ENCODE assay signal across 17 cellular contexts in genomic region chr17:35073991-35074627, GRCh38. TPM values are rescaled to one million over a fixed set of nuclear protein-coding genes. Genes with fewer than 3 reads are reported as not detected.
DNase-seq lines count a peak whose midpoint lies in the region; ATAC-seq lines count a peak whose summit lies in the region.
"Had no signal": no experiment of that assay in that cellular context is flagged by ENCODE, and none has a peak within 500 bp of the region (broad histone marks: within the 10 kb centered on the region; RNA-seq: fewer than 3 reads in every experiment).

No MANE protein-coding gene starts in this region.

- peak overlapping the region; percentile 31 for H3K4me3 Mint-ChIP-seq in activated CD8-positive, alpha-beta memory T cell treated with anti-CD3 and anti-CD28 coated beads, Interleukin-2, amount 10 ng/mL, durations not matched to agents 7 days and 5 days
- peak overlapping the region; percentile 57 for H3K4me3 Mint-ChIP-seq in activated T-helper 1 cell treated with anti-CD3 and anti-CD28 coated beads, Interleukin-12 subunit alpha, Interleukin-12 subunit beta, Interleukin-2, Interleukin-4 antibody, amounts not matched to agents 30 ng/mL and 10 ng/mL and 1 ng/mL, durations not matched to agents 14 hours and 24 hours and 36 hours

- H3K27me3 Mint-ChIP-seq in activated CD8-positive, alpha-beta memory T cell treated with anti-CD3 and anti-CD28 coated beads, Interleukin-2, amount 10 ng/mL, durations not matched to agents 7 days and 5 days = no peaks in the 10 kb centered on the region
- H3K27me3 Mint-ChIP-seq in activated T-helper 1 cell treated with anti-CD3 and anti-CD28 coated beads, Interleukin-12 subunit alpha, Interleukin-12 subunit beta, Interleukin-2, Interleukin-4 antibody, amounts not matched to agents 30 ng/mL and 10 ng/mL and 1 ng/mL, durations not matched to agents 14 hours and 24 hours and 36 hours (ENCODE audit: insufficient read depth) = no peaks in the 10 kb centered on the region

- peaks cover 28% of the 10 kb centered on the region for H3K36me3 Mint-ChIP-seq in activated CD8-positive, alpha-beta memory T cell treated with anti-CD3 and anti-CD28 coated beads, Interleukin-2, amount 10 ng/mL, durations not matched to agents 7 days and 5 days
- H3K36me3 Mint-ChIP-seq in activated T-helper 1 cell treated with anti-CD3 and anti-CD28 coated beads, Interleukin-12 subunit alpha, Interleukin-12 subunit beta, Interleukin-2, Interleukin-4 antibody, amounts not matched to agents 30 ng/mL and 10 ng/mL and 1 ng/mL, durations not matched to agents 14 hours and 24 hours and 36 hours (ENCODE audit: low read depth) = peaks cover 13% of the 10 kb centered on the region

- CTCF ChIA-PET in activated CD8-positive, alpha-beta memory T cell treated with anti-CD3 and anti-CD28 coated beads, Interleukin-2, amount 10 ng/mL, durations not matched to agents 7 days and 5 days (lab: Charles Lee) = interaction anchor here (0.8 to 3.3 kb wide), 6 partner anchors 9 to 92 kb away, joined by 3 to 21 read pairs (median 10); partner anchors contain the start of gene RFFL

- peak overlapping the region; percentile 80 for H3K27ac Mint-ChIP-seq in activated CD8-positive, alpha-beta memory T cell treated with anti-CD3 and anti-CD28 coated beads, Interleukin-2, amount 10 ng/mL, durations not matched to agents 7 days and 5 days
- H3K27ac Mint-ChIP-seq in activated T-helper 1 cell treated with anti-CD3 and anti-CD28 coated beads, Interleukin-12 subunit alpha, Interleukin-12 subunit beta, Interleukin-2, Interleukin-4 antibody, amounts not matched to agents 30 ng/mL and 10 ng/mL and 1 ng/mL, durations not matched to agents 14 hours and 24 hours and 36 hours = peak overlapping the region; percentile 77

- no peak for DNase-seq in activated CD8-positive, alpha-beta memory T cell treated with anti-CD3 and anti-CD28 coated beads, Interleukin-2, amount 10 ng/mL, durations not matched to agents 7 days and 5 days
- no peak for DNase-seq in activated CD8-positive, alpha-beta memory T cell treated with anti-CD3 and anti-CD28 coated beads, Interleukin-2, amount 50 U/mL, for 4 hours
- no peak for DNase-seq in activated T-helper 1 cell treated with anti-CD3 and anti-CD28 coated beads, Interleukin-12 subunit alpha, Interleukin-12 subunit beta, Interleukin-2, Interleukin-4 antibody, amounts not matched to agents 30 ng/mL and 10 ng/mL and 1 ng/mL, durations not matched to agents 14 hours and 24 hours and 36 hours (ENCODE audit: low spot score)
- peak; percentile 49 for DNase-seq in globus pallidus (ENCODE audit: low spot score)
- DNase-seq in stimulated activated naive CD8-positive, alpha-beta T cell treated with anti-CD3 and anti-CD28 coated beads, Interleukin-15, Interleukin-2, amounts not matched to agents 100 U/mL and 50 U/mL, for 24 hours = no peak
- DNase-seq in DMS153 (lab: John Stamatoyannopoulos, UW) = no peak
- DNase-seq in NCI-H1105 treated with DMSO at 0.1 percent for 48 hours (lab: John Stamatoyannopoulos, UW) = no peak
- no peak for DNase-seq in NCI-H345 treated with DMSO at 0.1 percent for 48 hours (lab: John Stamatoyannopoulos, UW; ENCODE audit: unreplicated experiment)
- DNase-seq: DMS79; effector CD8-positive, alpha-beta T cell; foreskin keratinocyte; islet precursor cell; NCI-H1092; SIG-M5; small intestine had no signal

- H3K9me3 Mint-ChIP-seq in activated CD8-positive, alpha-beta memory T cell treated with anti-CD3 and anti-CD28 coated beads, Interleukin-2, amount 10 ng/mL, durations not matched to agents 7 days and 5 days (ENCODE audit: low read depth) = no peaks in the 10 kb centered on the region
- no peaks in the 10 kb centered on the region for H3K9me3 Mint-ChIP-seq in activated T-helper 1 cell treated with anti-CD3 and anti-CD28 coated beads, Interleukin-12 subunit alpha, Interleukin-12 subunit beta, Interleukin-2, Interleukin-4 antibody, amounts not matched to agents 30 ng/mL and 10 ng/mL and 1 ng/mL, durations not matched to agents 14 hours and 24 hours and 36 hours

- intact Hi-C loops in activated T-helper 1 cell treated with anti-CD3 and anti-CD28 coated beads, Interleukin-12 subunit alpha, Interleukin-12 subunit beta, Interleukin-2, Interleukin-4 antibody, amounts not matched to agents 30 ng/mL and 10 ng/mL and 1 ng/mL, durations not matched to agents 14 hours and 24 hours and 36 hours (cut with micrococcal nuclease) = loop anchor here (1.0 kb wide), 3 partner anchors 8 to 14 kb away; partner anchors contain the start of gene RFFL

- peaks cover 68% of the 10 kb centered on the region for H3K4me1 Mint-ChIP-seq in activated CD8-positive, alpha-beta memory T cell treated with anti-CD3 and anti-CD28 coated beads, Interleukin-2, amount 10 ng/mL, durations not matched to agents 7 days and 5 days
- peaks cover 59% of the 10 kb centered on the region for H3K4me1 Mint-ChIP-seq in activated T-helper 1 cell treated with anti-CD3 and anti-CD28 coated beads, Interleukin-12 subunit alpha, Interleukin-12 subunit beta, Interleukin-2, Interleukin-4 antibody, amounts not matched to agents 30 ng/mL and 10 ng/mL and 1 ng/mL, durations not matched to agents 14 hours and 24 hours and 36 hours (ENCODE audit: low read depth)

- peak; percentile 28 for ATAC-seq in activated CD8-positive, alpha-beta memory T cell treated with anti-CD3 and anti-CD28 coated beads, Interleukin-2, amount 10 ng/mL, durations not matched to agents 7 days and 5 days
- peak; percentile 66 for ATAC-seq in stimulated activated naive CD8-positive, alpha-beta T cell treated with anti-CD3 and anti-CD28 coated beads, Interleukin-15, Interleukin-2, amounts not matched to agents 100 U/mL and 50 U/mL, for 24 hours
- ATAC-seq: foreskin keratinocyte had no signal

RNA-seq across cellular contexts. Expression of gene RFFL, which starts 10.6 kb away (rescaled TPM):
- total RNA-seq in activated CD8-positive, alpha-beta memory T cell treated with anti-CD3 and anti-CD28 coated beads, Interleukin-2, amount 10 ng/mL, durations not matched to agents 7 days and 5 days = 10 to 100 TPM; 47.7 to 52.2 TPM
- 28.1 and 28.2 TPM in 2 replicates for total RNA-seq in activated T-helper 1 cell treated with anti-CD3 and anti-CD28 coated beads, Interleukin-12 subunit alpha, Interleukin-12 subunit beta, Interleukin-2, Interleukin-4 antibody, amounts not matched to agents 30 ng/mL and 10 ng/mL and 1 ng/mL, durations not matched to agents 14 hours and 24 hours and 36 hours

RNA-seq across cellular contexts. Expression of gene RAD51D, which starts 45.6 kb away (rescaled TPM):
- 10 to 100 TPM; 34.0 to 43.0 TPM for total RNA-seq in activated CD8-positive, alpha-beta memory T cell treated with anti-CD3 and anti-CD28 coated beads, Interleukin-2, amount 10 ng/mL, durations not matched to agents 7 days and 5 days
- 29.8 and 34.9 TPM in 2 replicates for total RNA-seq in activated T-helper 1 cell treated with anti-CD3 and anti-CD28 coated beads, Interleukin-12 subunit alpha, Interleukin-12 subunit beta, Interleukin-2, Interleukin-4 antibody, amounts not matched to agents 30 ng/mL and 10 ng/mL and 1 ng/mL, durations not matched to agents 14 hours and 24 hours and 36 hours

RNA-seq across cellular contexts. Expression of gene FNDC8, which starts 47.3 kb away (rescaled TPM):
- not detected for total RNA-seq in activated CD8-positive, alpha-beta memory T cell treated with anti-CD3 and anti-CD28 coated beads, Interleukin-2, amount 10 ng/mL, durations not matched to agents 7 days and 5 days
- total RNA-seq in activated T-helper 1 cell treated with anti-CD3 and anti-CD28 coated beads, Interleukin-12 subunit alpha, Interleukin-12 subunit beta, Interleukin-2, Interleukin-4 antibody, amounts not matched to agents 30 ng/mL and 10 ng/mL and 1 ng/mL, durations not matched to agents 14 hours and 24 hours and 36 hours = not detected in 2 replicates
- total RNA-seq: foreskin keratinocyte, HT1080, vagina had no signal
